In the genomic region with DNA sequence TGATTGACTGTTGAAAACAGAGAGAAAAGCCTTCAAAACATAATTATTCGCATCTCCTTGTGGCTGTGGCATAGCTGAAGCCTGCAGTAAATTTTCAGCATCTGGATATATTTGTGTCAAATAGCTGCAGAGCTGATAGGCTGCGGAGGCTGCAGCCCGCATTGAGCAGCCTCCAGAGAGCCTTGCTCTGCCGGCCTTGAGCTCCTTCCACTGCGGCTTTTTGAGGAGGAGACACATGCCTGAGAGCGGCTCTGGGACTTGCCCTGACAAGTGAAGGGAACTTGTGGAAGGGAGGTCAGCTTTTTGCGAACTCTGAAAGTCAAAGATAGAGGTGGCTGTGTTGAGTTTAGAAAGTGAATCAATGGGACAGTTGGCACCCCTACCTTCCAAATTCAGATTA, we compare ENCODE assay signal across 28 cellular contexts.
DNase-seq lines count a peak whose midpoint lies in the region; ATAC-seq and TF ChIP-seq lines count a peak whose summit lies in the region.
"Had no signal": no experiment of that assay in that cellular context is flagged by ENCODE, and none has a peak within 500 bp of the region (broad histone marks: within the 10 kb centered on the region; RNA-seq: fewer than 3 reads in every experiment).

No MANE protein-coding gene starts in this region.

- H3K27ac Mint-ChIP-seq in H9: peak overlapping the region; percentile 60 to 94 (median 89); a peak in 5 of 7 replicates
- H3K27ac Mint-ChIP-seq: activated CD8-positive, alpha-beta memory T cell treated with anti-CD3 and anti-CD28 coated beads, Interleukin-2, amount 10 ng/mL, durations not matched to agents 7 days and 5 days had no signal

- H3K4me3 ChIP-seq in mammary epithelial cell (replicated peaks in 1 of 3; ENCODE audit: insufficient read depth in 1 of 3, low read depth in 2 of 3, low read length in 3 of 3) (no peak overlapping the region), heart right ventricle (no peak overlapping the region), trophoblast cell (ENCODE audit: low read depth, low read length) (no peak overlapping the region), foreskin fibroblast (ENCODE audit: low read depth in 1 of 2, low read length in 2 of 2) (no peak overlapping the region)
- H3K4me3 ChIP-seq: K562, lung, MG63, sigmoid colon, SJCRH30, thyroid gland had no signal

- no peak overlapping the region for H3K4me2 ChIP-seq in H9 (ENCODE audit: insufficient read depth, insufficient read length, low read length)
- no peak overlapping the region for H3K4me2 ChIP-seq in mammary epithelial cell (ENCODE audit: insufficient read depth, low read depth, low read length)
- no peak overlapping the region for H3K4me2 ChIP-seq in trophoblast cell (ENCODE audit: low read length)

- H3K18ac ChIP-seq in H9 (ENCODE audit: insufficient read length, low read depth, low read length) (no peak overlapping the region), trophoblast cell (ENCODE audit: low read length) (no peak overlapping the region)

- H2BK120ac ChIP-seq in H9 (ENCODE audit: low read depth, low read length, poor library complexity, severe bottlenecking) (no peak overlapping the region), trophoblast cell (ENCODE audit: insufficient read depth, low read length, poor library complexity) (peak overlapping the region; percentile 18)

- no peak overlapping the region for H4K91ac ChIP-seq in H9 (ENCODE audit: insufficient read length, low read depth, low read length)
- H4K91ac ChIP-seq in trophoblast cell (ENCODE audit: low read depth, low read length): peak overlapping the region; percentile 2

- H3K9me3 Mint-ChIP-seq in H9: no peaks in the 10 kb centered on the region
- H3K9me3 Mint-ChIP-seq: neural crest cell had no signal

- H3K36me3 ChIP-seq in mammary epithelial cell (ENCODE audit: insufficient read depth, low read length): no peaks in the 10 kb centered on the region
- H3K36me3 ChIP-seq in heart right ventricle: peaks cover 0 to under 1% (median 0%) of the 10 kb centered on the region in 9 donors
- H3K36me3 ChIP-seq in trophoblast cell (ENCODE audit: control insufficient read depth in 1 of 2, insufficient read depth in 2 of 2, low read length in 2 of 2): no peaks in the 10 kb centered on the region
- H3K36me3 ChIP-seq: BE2C, MG63, sigmoid colon, SJCRH30, thyroid gland had no signal

- WGBS in H9 (ENCODE audit: extremely low coverage, insufficient read length, low lambda C conversion rate): no CpG with 5 or more reads among the region's 7 CpGs
- 32% methylated on average over 7 of the region's 7 CpGs for WGBS in mammary epithelial cell (ENCODE audit: low coverage, missing lambda C conversion rate)
- WGBS in heart right ventricle, 2 donors: 20 to 29% methylated on average over 7 of the region's 7 CpGs
- no CpG with 5 or more reads among the region's 7 CpGs for WGBS in trophoblast cell (ENCODE audit: extremely low coverage, insufficient coverage, insufficient read length)

- H2BK12ac ChIP-seq in H9 (ENCODE audit: insufficient read length, low read depth, low read length) (no peak overlapping the region), trophoblast cell (ENCODE audit: low read length) (no peak overlapping the region)

- no peak overlapping the region for H3K14ac ChIP-seq in H9 (ENCODE audit: insufficient read depth, low read length)
- H3K14ac ChIP-seq in trophoblast cell (ENCODE audit: low read length): no peak overlapping the region

- no peaks in the 10 kb centered on the region for H3K27me3 Mint-ChIP-seq in H9 (ENCODE audit: low read depth)
- H3K27me3 Mint-ChIP-seq: activated CD8-positive, alpha-beta memory T cell treated with anti-CD3 and anti-CD28 coated beads, Interleukin-2, amount 10 ng/mL, durations not matched to agents 7 days and 5 days had no signal

- H3K79me2 ChIP-seq in H9 (ENCODE audit: insufficient read depth, low read length) (no peaks in the 10 kb centered on the region), mammary epithelial cell (ENCODE audit: insufficient read depth, low read length) (no peaks in the 10 kb centered on the region), trophoblast cell (ENCODE audit: control insufficient read depth, insufficient read depth, low read length, poor library complexity) (no peaks in the 10 kb centered on the region)

- no peak overlapping the region for H3K4me3 Mint-ChIP-seq in H9
- H3K4me3 Mint-ChIP-seq: activated CD8-positive, alpha-beta memory T cell treated with anti-CD3 and anti-CD28 coated beads, Interleukin-2, amount 10 ng/mL, durations not matched to agents 7 days and 5 days; neural crest cell had no signal

- no peak overlapping the region for H4K5ac ChIP-seq in H9 (ENCODE audit: insufficient read length, low read depth, low read length)

- no TSS peak for BruUV-seq in mammary epithelial cell (replicated peaks; lab: Mats Ljungman, UMichigan)

- H2AK5ac ChIP-seq in H9 (ENCODE audit: insufficient read length, low read length) (no peak overlapping the region), trophoblast cell (ENCODE audit: low read length) (no peak overlapping the region)

- no peak overlapping the region for H3T11ph ChIP-seq in H9 (ENCODE audit: low read length)

- no peaks in the 10 kb centered on the region for H3K36me3 Mint-ChIP-seq in H9 (ENCODE audit: insufficient read depth in 1 of 3, low read depth in 3 of 3)
- H3K36me3 Mint-ChIP-seq: activated CD8-positive, alpha-beta memory T cell treated with anti-CD3 and anti-CD28 coated beads, Interleukin-2, amount 10 ng/mL, durations not matched to agents 7 days and 5 days had no signal

- no peak overlapping the region for H2BK5ac ChIP-seq in H9 (ENCODE audit: insufficient read length, low read length)
- H2BK5ac ChIP-seq in trophoblast cell (ENCODE audit: low read depth, low read length, poor library complexity): no peak overlapping the region

- H3K4me1 ChIP-seq in H9 (ENCODE audit: insufficient read depth, low read length) (peaks cover 4% of the 10 kb centered on the region; the same call in 1 of the 2 replicates), mammary epithelial cell (ENCODE audit: insufficient read depth, low read length) (no peaks in the 10 kb centered on the region), heart right ventricle (peaks cover 8 to 100% (median 38%) of the 10 kb centered on the region in 9 donors), trophoblast cell (ENCODE audit: control insufficient read depth in 1 of 2, insufficient read depth in 2 of 2, low read length in 2 of 2) (peaks cover 0 to 5% of the 10 kb centered on the region in 2 experiments)
- H3K4me1 ChIP-seq: BE2C, SJCRH30, thyroid gland had no signal

- DNase-seq in H9: peak; percentile 55
- peak; percentile 21 for DNase-seq in mammary epithelial cell
- DNase-seq in heart right ventricle: no peak
- peak; percentile 10 to 29 for DNase-seq in trophoblast cell
- DNase-seq in retina: no peak
- DNase-seq in foreskin fibroblast: no peak
- DNase-seq: ACHN; activated CD4-positive, alpha-beta T cell treated with anti-CD3 and anti-CD28 coated beads, Interleukin-2, amount 50 U/mL, for 1 hour; activated CD8-positive, alpha-beta memory T cell treated with anti-CD3 and anti-CD28 coated beads, Interleukin-2, amount 10 ng/mL, durations not matched to agents 7 days and 5 days; activated naive CD4-positive, alpha-beta T cell; activated T-cell treated with anti-CD3 and anti-CD28 coated beads, Interleukin-2, amount 50 U/mL, for 48 hours; BE2C; DMS53; GDM1; MG63; NCI-H1105 treated with DMSO at 0.1 percent for 48 hours; NCI-H2029; NCI-H226; NCI-H748 treated with DMSO at 0.1 percent for 48 hours; sigmoid colon; SJCRH30; stimulated activated CD4-positive, alpha-beta T cell treated with anti-CD3 and anti-CD28 coated beads, Interleukin-15, amount 100 ng/mL, for 24 hours; stimulated activated naive CD4-positive, alpha-beta T cell treated with Interleukin-2 at 50 U/mL for 16 hours; thyroid gland had no signal

- dilution Hi-C loops in mammary epithelial cell (cut with HindIII; ENCODE audit: low sequenced_read_pairs): no loop called here

- no peaks in the 10 kb centered on the region for H3K27me3 ChIP-seq in H9 (ENCODE audit: insufficient read depth, low read length)
- H3K27me3 ChIP-seq in mammary epithelial cell (ENCODE audit: insufficient read depth, low read length): no peaks in the 10 kb centered on the region
- no peaks in the 10 kb centered on the region for H3K27me3 ChIP-seq in heart right ventricle
- no peaks in the 10 kb centered on the region for H3K27me3 ChIP-seq in trophoblast cell (ENCODE audit: insufficient read depth, low read length)
- H3K27me3 ChIP-seq: BE2C, MG63, sigmoid colon, SJCRH30, thyroid gland had no signal

- no peaks in the 10 kb centered on the region for H3K9me3 ChIP-seq in H9 (ENCODE audit: control insufficient read depth, low read depth, low read length)
- H3K9me3 ChIP-seq in mammary epithelial cell (replicated peaks; ENCODE audit: insufficient read depth, low read length): no peaks in the 10 kb centered on the region
- no peaks in the 10 kb centered on the region for H3K9me3 ChIP-seq in heart right ventricle
- H3K9me3 ChIP-seq in trophoblast cell (ENCODE audit: insufficient read depth, low read depth, low read length): peaks cover 2% of the 10 kb centered on the region
- H3K9me3 ChIP-seq: BE2C, MG63, sigmoid colon, SJCRH30, thyroid gland had no signal

- H2BK20ac ChIP-seq in H9 (ENCODE audit: low read depth, low read length, poor library complexity, severe bottlenecking): no peak overlapping the region

- H3K27ac ChIP-seq in H9 (ENCODE audit: insufficient read length, low read depth, low read length): no peak overlapping the region
- no peak overlapping the region for H3K27ac ChIP-seq in mammary epithelial cell (ENCODE audit: insufficient read depth, low read depth, low read length)
- H3K27ac ChIP-seq in heart right ventricle: peak overlapping the region in 6 of 10 donors; percentile 6 to 56 (median 41)
- H3K27ac ChIP-seq in trophoblast cell (ENCODE audit: low read depth, low read length): no peak overlapping the region
- H3K27ac ChIP-seq: sigmoid colon, SJCRH30, thyroid gland had no signal

- H3K23me2 ChIP-seq in H9 (ENCODE audit: insufficient read length, low read depth, low read length, poor library complexity, severe bottlenecking): no peaks in the 10 kb centered on the region

- H3K4ac ChIP-seq in H9 (ENCODE audit: low read depth, low read length) (no peak overlapping the region), trophoblast cell (ENCODE audit: low read depth, low read length) (no peak overlapping the region)

- H3K23ac ChIP-seq in H9 (ENCODE audit: insufficient read length, low read depth, low read length): no peak overlapping the region
- H3K23ac ChIP-seq in trophoblast cell (ENCODE audit: low read length): no peak overlapping the region

- H3K79me1 ChIP-seq in H9 (ENCODE audit: insufficient read depth, low read depth, low read length, poor library complexity, severe bottlenecking) (no peaks in the 10 kb centered on the region), trophoblast cell (ENCODE audit: low read length) (no peaks in the 10 kb centered on the region)

- no peak overlapping the region for H4K12ac ChIP-seq in trophoblast cell (ENCODE audit: low read depth, low read length)

- in situ Hi-C loops in mammary epithelial cell (cut with MboI; ENCODE audit: low sequenced_read_pairs in 2 of 2): no loop called here

- no peak overlapping the region for H4K8ac ChIP-seq in H9 (replicated peaks; ENCODE audit: insufficient read length, low read depth, low read length)
- H4K8ac ChIP-seq in trophoblast cell (ENCODE audit: low read depth, low read length): no peak overlapping the region

- no peaks in the 10 kb centered on the region for H4K20me1 ChIP-seq in H9 (ENCODE audit: control insufficient read depth, insufficient read depth, insufficient read length)
- no peaks in the 10 kb centered on the region for H4K20me1 ChIP-seq in mammary epithelial cell (ENCODE audit: insufficient read depth, low read length)

- TF ChIP-seq CTCF in H9 (conservative IDR thresholded peaks at IDR 0.05): no peak
- no peak for TF ChIP-seq CTCF in mammary epithelial cell (conservative IDR thresholded peaks at IDR 0.05 in 1 of 2, IDR thresholded peaks at IDR 0.05 in 1 of 2; ENCODE audit: extremely low read depth in 1 of 2, insufficient read depth in 1 of 2, low read depth in 1 of 2, low read length in 2 of 2)
- TF ChIP-seq CTCF in heart right ventricle (IDR thresholded peaks at IDR 0.05): no peak
- no peak for TF ChIP-seq CTCF in foreskin fibroblast (IDR thresholded peaks at IDR 0.05; ENCODE audit: low read depth, low read length)

- H3K9ac ChIP-seq in H9 (ENCODE audit: extremely low read depth, insufficient read length, low read length): no peak overlapping the region
- no peak overlapping the region for H3K9ac ChIP-seq in mammary epithelial cell (ENCODE audit: insufficient read depth, low read length)
- H3K9ac ChIP-seq in trophoblast cell (ENCODE audit: low read length): no peak overlapping the region

- H2BK15ac ChIP-seq in H9 (ENCODE audit: low read depth, low read length): no peak overlapping the region

- CTCF ChIA-PET in mammary epithelial cell (lab: Charles Lee; ENCODE audit: low non-redundant PET): no interaction called here

- no peak overlapping the region for H2AFZ ChIP-seq in H9 (ENCODE audit: low read length)
- peak overlapping the region; percentile 68 for H2AFZ ChIP-seq in mammary epithelial cell (ENCODE audit: low read depth, low read length)
- H2AFZ ChIP-seq in trophoblast cell (ENCODE audit: insufficient read depth, low read length, poor library complexity): no peak overlapping the region

- ATAC-seq in heart right ventricle: peak in 6 of 8 donors; percentile 24 to 32 (median 29)
- no peak for ATAC-seq in GM18519 (IDR thresholded peaks at IDR 0.05; ENCODE audit: low FRiP score, unreplicated experiment)
- ATAC-seq: activated CD8-positive, alpha-beta memory T cell treated with anti-CD3 and anti-CD28 coated beads, Interleukin-2, amount 10 ng/mL, durations not matched to agents 7 days and 5 days; K562 had no signal

- H3K4me1 Mint-ChIP-seq in H9: peaks cover 28 to 40% of the 10 kb centered on the region in 2 experiments
- H3K4me1 Mint-ChIP-seq: activated CD8-positive, alpha-beta memory T cell treated with anti-CD3 and anti-CD28 coated beads, Interleukin-2, amount 10 ng/mL, durations not matched to agents 7 days and 5 days; neural crest cell had no signal

- no peak overlapping the region for H3K56ac ChIP-seq in H9 (ENCODE audit: insufficient read length, low read depth, low read length)

- intact Hi-C loops in mammary epithelial cell (cut with micrococcal nuclease): no loop called here
- intact Hi-C loops in heart right ventricle (cut with DNase I): no loop called here

Comparison
In these comparisons a context has a peak if more than half of its experiments do, and no peak if none do; other contexts are left out.
1. DNase-seq: peak in H9 (single experiment), mammary epithelial cell (single experiment) and trophoblast cell (2 of 2); none in heart right ventricle (0 of 2), retina (single experiment) and foreskin fibroblast (0 of 2).
2. H3K27ac ChIP-seq: peak in heart right ventricle (6 of 10); none in H9 (single experiment), mammary epithelial cell (single experiment) and trophoblast cell (single experiment).